ENCODE assay signal across 31 cellular contexts in genomic region chr11:23997356-23997755, GRCh38.
"Had no signal": no experiment of that assay in that cellular context is flagged by ENCODE, and none has a peak within 500 bp of the region (broad histone marks: within the 10 kb centered on the region; RNA-seq: fewer than 3 reads in every experiment).

No MANE protein-coding gene starts in this region.

- H3K27me3 ChIP-seq: cardiac muscle cell, colonic mucosa, esophagus squamous epithelium, gastroesophageal sphincter, heart right ventricle had no signal

- H3K36me3 ChIP-seq: cardiac muscle cell, colonic mucosa, esophagus squamous epithelium, gastroesophageal sphincter, heart right ventricle, WERI-Rb-1 had no signal

- DNase-seq: activated B cell treated with CpG ODN at 0.5 μM for 24 hours; activated CD4-positive, alpha-beta T cell treated with anti-CD3 and anti-CD28 coated beads for 48 hours; activated CD4-positive, alpha-beta T cell treated with anti-CD3 and anti-CD28 coated beads, Interleukin-2, amount 50 U/mL, for 1 hour; activated CD4-positive, alpha-beta T cell treated with anti-CD3 and anti-CD28 coated beads, Interleukin-2, amount 50 U/mL, for 48 hours; activated CD8-positive, alpha-beta memory T cell treated with anti-CD3 and anti-CD28 coated beads for 24 hours; activated CD8-positive, alpha-beta T cell treated with anti-CD3 and anti-CD28 coated beads for 36 hours; activated effector memory CD4-positive, alpha-beta T cell treated with Interleukin-2 at 50 U/mL for 16 hours; activated gamma-delta T cell treated with Interleukin-2 at 50 U/mL for 16 hours; activated naive CD4-positive, alpha-beta T cell treated with anti-CD3 and anti-CD28 coated beads, Interleukin-2, amount 50 U/mL, for 16 hours; activated naive CD4-positive, alpha-beta T cell treated with Interleukin-2 at 50 U/mL for 16 hours; activated T-cell treated with anti-CD3 and anti-CD28 coated beads, Interleukin-2, amount 50 U/mL, for 4 hours; amniotic stem cell; anterior cingulate cortex; central memory CD4-positive, alpha-beta T cell; cerebellar nuclear complex; colonic mucosa; effector CD8-positive, alpha-beta T cell; esophagus squamous epithelium; foreskin melanocyte; heart right ventricle; T-helper 17 cell; T1000; WERI-Rb-1 had no signal

- ATAC-seq: activated CD4-positive, CD25-positive, alpha-beta regulatory T cell treated with anti-CD3 and anti-CD28 coated beads, Interleukin-2, amount 50 U/mL, for 24 hours; activated CD8-positive, alpha-beta T cell treated with anti-CD3 and anti-CD28 coated beads for 36 hours; activated T-cell treated with anti-CD3 and anti-CD28 coated beads, Interleukin-2, amount 50 U/mL, for 4 hours; activated T-helper 17 cell treated with anti-CD3 and anti-CD28 coated beads, Interleukin-2, amount 50 U/mL, for 72 hours; gastroesophageal sphincter; heart right ventricle; T-helper 17 cell had no signal

- H3K9me3 ChIP-seq: colonic mucosa, esophagus squamous epithelium had no signal

- H3K4me1 ChIP-seq: colonic mucosa, esophagus squamous epithelium, gastroesophageal sphincter, heart right ventricle had no signal

- FAIRE-seq: astrocyte, endometrium, endothelial cell of umbilical vein had no signal

- H3K27ac ChIP-seq: cardiac muscle cell, colonic mucosa, epithelial cell of prostate, esophagus squamous epithelium, gastroesophageal sphincter, heart right ventricle, WERI-Rb-1 had no signal

- H3K4me3 ChIP-seq: cardiac muscle cell, colonic mucosa, esophagus squamous epithelium, gastroesophageal sphincter, heart right ventricle had no signal
